ENCODE assay signal across 12 cellular contexts in genomic region chr21:31366825-31367224, GRCh38. TPM values are rescaled to one million over a fixed set of nuclear protein-coding genes. Genes with fewer than 3 reads are reported as not detected.
A peak's percentile ranks its signal among the peaks of the same experiment; 100 is the strongest.
DNase-seq lines count a peak whose midpoint lies in the region; ATAC-seq and TF ChIP-seq lines count a peak whose summit lies in the region.
"Had no signal": no experiment of that assay in that cellular context is flagged by ENCODE, and none has a peak within 500 bp of the region (broad histone marks: within the 10 kb centered on the region; RNA-seq: fewer than 3 reads in every experiment).

No MANE protein-coding gene starts in this region.

- H3K27ac ChIP-seq in upper lobe of right lung, result no peak overlapping the region
- H3K27ac ChIP-seq: gastrocnemius medialis had no signal

- intact Hi-C loops in upper lobe of right lung (cut with DNase I), result no loop called here

- H3K36me3 ChIP-seq in upper lobe of right lung, result no peaks in the 10 kb centered on the region
- H3K36me3 ChIP-seq: gastrocnemius medialis had no signal

- H3K4me3 ChIP-seq in fibroblast of the aortic adventitia (ENCODE audit: low read depth, low read length), result no peak overlapping the region
- H3K4me3 ChIP-seq in upper lobe of right lung, result no peak overlapping the region
- H3K4me3 ChIP-seq: gastrocnemius medialis had no signal

- TF ChIP-seq CTCF in fibroblast of the aortic adventitia (IDR thresholded peaks at IDR 0.05; ENCODE audit: insufficient read depth, low read length) (no peak), upper lobe of right lung (IDR thresholded peaks at IDR 0.05) (no peak)

- DNase-seq in NCI-H1105 treated with DMSO at 0.1 percent for 48 hours (lab: John Stamatoyannopoulos, UW) (peak; percentile 11), NCI-H1105 (lab: John Stamatoyannopoulos, UW) (no peak), SW480 (ENCODE audit: low spot score) (peak; percentile 72), fibroblast of the aortic adventitia (ENCODE audit: low read depth) (peak; percentile 83), upper lobe of right lung (no peak), AG08395 (ENCODE audit: low spot score) (no peak), GDM1 (lab: John Stamatoyannopoulos, UW) (no peak)
- DNase-seq: activated CD8-positive, alpha-beta memory T cell treated with anti-CD3 and anti-CD28 coated beads for 24 hours; aorta; gastrocnemius medialis; NCI-H2081 had no signal

- no peaks in the 10 kb centered on the region for H3K9me3 ChIP-seq in upper lobe of right lung
- H3K9me3 ChIP-seq: gastrocnemius medialis had no signal

- no peaks in the 10 kb centered on the region for H3K27me3 ChIP-seq in upper lobe of right lung
- H3K27me3 ChIP-seq: gastrocnemius medialis had no signal

- no peaks in the 10 kb centered on the region for H3K4me1 ChIP-seq in upper lobe of right lung
- H3K4me1 ChIP-seq: gastrocnemius medialis had no signal

- ATAC-seq in upper lobe of right lung, result peak; percentile 36
- ATAC-seq in GM18519 (IDR thresholded peaks at IDR 0.05; ENCODE audit: low FRiP score, unreplicated experiment), result no peak
- ATAC-seq: gastrocnemius medialis had no signal

RNA-seq across cellular contexts. Expression of gene TIAM1, which starts 22.8 kb away (rescaled TPM):
- total RNA-seq in fibroblast of the aortic adventitia (ENCODE audit: low replicate concordance) (7.8 and 15.1 TPM in 2 replicates), upper lobe of right lung (27.3 TPM)

Comparison
In these comparisons a context has a peak if more than half of its experiments do, and no peak if none do; other contexts are left out.
1. DNase-seq: peak in NCI-H1105 treated with DMSO at 0.1 percent for 48 hours (single experiment), SW480 (single experiment) and fibroblast of the aortic adventitia (single experiment); none in NCI-H1105 (single experiment), upper lobe of right lung (single experiment), AG08395 (single experiment) and GDM1 (single experiment).